ENCODE assay signal across 1 cellular context in the genomic region with DNA sequence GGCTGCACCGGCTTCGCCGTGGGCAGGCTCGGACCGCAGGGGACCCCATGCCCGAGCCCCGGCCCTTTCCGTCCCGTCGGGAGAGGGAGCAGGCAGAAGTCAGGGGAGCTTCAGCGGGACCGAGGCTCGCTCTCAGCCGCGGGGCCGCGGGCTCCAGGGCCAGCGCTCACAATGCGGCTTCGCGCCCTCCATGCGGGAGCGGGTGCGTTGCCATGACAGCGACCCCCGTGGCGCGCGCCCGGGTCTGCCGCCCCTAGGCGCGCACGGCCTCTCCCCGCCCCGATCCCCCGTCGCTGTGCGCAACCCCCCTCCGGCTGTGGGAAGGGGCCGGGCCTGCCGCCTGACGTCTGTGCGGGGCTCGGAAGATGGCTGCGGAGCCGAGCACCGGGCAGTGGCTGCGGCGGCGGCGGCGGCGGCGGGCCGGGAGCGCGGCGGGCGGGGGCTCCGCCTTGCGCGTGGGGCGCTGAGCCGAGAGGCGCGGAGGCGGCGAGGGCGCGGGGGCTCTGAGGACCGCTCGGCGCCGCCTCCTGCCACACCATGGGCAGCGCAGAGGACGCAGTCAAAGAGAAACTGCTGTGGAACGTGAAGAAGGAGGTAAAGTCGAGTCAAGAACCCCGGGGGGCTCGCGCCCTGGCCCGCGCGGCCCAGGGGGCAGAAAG.
TF ChIP-seq lines count a peak whose summit lies in the region.

SGSM2 (plus strand) TSS at position 350 of the 659 bp plus-strand sequence; CDS start at position 538, 188 bp downstream.

TF ChIP-seq in GM23338, 12 proteins besides CTCF, POLR2A, EP300 and RAD21:
- TF ChIP-seq EZH2 (IDR thresholded peaks at IDR 0.05; ENCODE audit: low read depth, unreplicated experiment): no peak
- no peak for TF ChIP-seq CREB1 (CRISPR knock-in tag; IDR thresholded peaks at IDR 0.05; ENCODE audit: low read depth)
- no peak for TF ChIP-seq JUNB (IDR thresholded peaks at IDR 0.05; ENCODE audit: unreplicated experiment)
- TF ChIP-seq ZNF462 (CRISPR knock-in tag; IDR thresholded peaks at IDR 0.05): no peak
- TF ChIP-seq NANOG (IDR thresholded peaks at IDR 0.05; ENCODE audit: borderline replicate concordance): no peak
